In genomic region chr3:64143399-64144130, GRCh38 we compare ENCODE assay signal across 10 cellular contexts.
DNase-seq lines count a peak whose midpoint lies in the region; ATAC-seq and TF ChIP-seq lines count a peak whose summit lies in the region.
"Had no signal": no experiment of that assay in that cellular context is flagged by ENCODE, and none has a peak within 500 bp of the region (broad histone marks: within the 10 kb centered on the region; RNA-seq: fewer than 3 reads in every experiment).

No MANE protein-coding gene starts in this region.

- H3K27me3 Mint-ChIP-seq in nephron (ENCODE audit: low read depth) = no peaks in the 10 kb centered on the region

- no peak overlapping the region for H3K4me3 Mint-ChIP-seq in nephron

- no peak for ATAC-seq in GM21528 (IDR thresholded peaks at IDR 0.05; ENCODE audit: low FRiP score, unreplicated experiment)
- ATAC-seq: HCT116 had no signal

- H3K36me3 Mint-ChIP-seq in nephron (ENCODE audit: low read depth) = peaks cover 43% of the 10 kb centered on the region

- TF ChIP-seq CTCF in choroid plexus epithelial cell (conservative IDR thresholded peaks at IDR 0.05; ENCODE audit: low read depth, low read length) (no peak), nephron (IDR thresholded peaks at IDR 0.05; ENCODE audit: unreplicated experiment in 3 of 3) (no peak), coronary artery (IDR thresholded peaks at IDR 0.05) (no peak)

- H3K27ac Mint-ChIP-seq in nephron = peak overlapping the region; percentile 65 to 85 (median 68)

- DNase-seq in Daoy (ENCODE audit: low read depth) (peak; percentile 64), NCI-H2227 treated with DMSO at 0.1 percent for 48 hours (lab: John Stamatoyannopoulos, UW) (peak; percentile 95), choroid plexus epithelial cell (ENCODE audit: low read depth) (peak; percentile 60), NCI-H2196 (lab: John Stamatoyannopoulos, UW; ENCODE audit: unreplicated experiment) (no peak), pons (ENCODE audit: low spot score) (no peak), coronary artery (ENCODE audit: low spot score) (no peak)
- DNase-seq: activated CD4-positive, alpha-beta T cell treated with anti-CD3 and anti-CD28 coated beads for 1 hour had no signal

- no peak overlapping the region for H3K4me3 ChIP-seq in choroid plexus epithelial cell (ENCODE audit: low read depth, low read length)
- H3K4me3 ChIP-seq in coronary artery = no peak overlapping the region

- no peak overlapping the region for H3K27ac ChIP-seq in coronary artery

- no peaks in the 10 kb centered on the region for H3K9me3 Mint-ChIP-seq in nephron

- peaks cover 32% of the 10 kb centered on the region for H3K4me1 Mint-ChIP-seq in nephron

Comparison
In these comparisons a context has a peak if more than half of its experiments do, and no peak if none do; other contexts are left out.
1. DNase-seq: peak in Daoy (single experiment), NCI-H2227 treated with DMSO at 0.1 percent for 48 hours (single experiment) and choroid plexus epithelial cell (single experiment); none in NCI-H2196 (single experiment), pons (single experiment) and coronary artery (single experiment).